Comparison of ENCODE assay signal across 1 cellular context in the genomic region with DNA sequence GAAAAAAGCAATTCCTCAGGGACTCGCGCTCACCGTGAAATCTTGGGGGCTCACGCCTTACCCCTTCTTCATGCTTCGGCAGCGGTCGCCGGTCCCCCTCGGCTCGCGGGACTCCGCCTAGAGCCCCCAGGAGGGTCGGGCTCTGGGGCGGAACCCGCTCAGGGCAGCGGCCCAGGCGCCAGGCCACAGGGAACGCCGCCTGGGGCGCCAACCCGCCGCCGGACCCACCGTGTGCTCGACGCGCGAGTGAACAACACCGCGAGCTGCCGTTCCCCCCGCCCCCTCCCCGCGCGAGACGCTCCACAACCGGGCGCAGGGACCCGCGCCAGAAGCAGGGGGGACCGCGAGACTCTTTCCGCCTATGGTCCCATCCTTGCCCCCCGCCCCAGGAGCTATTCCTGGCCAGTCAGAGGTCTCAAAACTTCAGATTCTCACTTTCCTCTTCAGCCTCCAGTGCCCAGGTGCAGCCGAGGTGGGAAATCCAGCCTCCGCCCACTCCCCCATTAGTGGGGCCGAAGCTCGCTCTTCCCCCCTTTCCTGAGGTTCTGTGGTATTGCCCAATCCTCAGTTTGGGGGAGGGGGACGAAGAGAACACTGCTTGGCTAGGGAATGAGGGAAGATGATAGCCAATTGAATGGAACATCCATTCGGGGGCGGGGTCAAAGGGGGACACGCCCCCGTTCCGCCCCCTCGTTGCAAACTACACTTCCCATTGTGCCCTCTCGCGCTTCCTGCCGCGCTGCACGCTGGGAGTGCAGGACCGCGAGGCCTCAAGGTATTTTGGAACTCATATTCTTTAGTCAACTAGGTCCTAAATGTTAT.
TF ChIP-seq lines count a peak whose summit lies in the region.

A gene (minus strand): TSS at position 265 of the 822 bp plus-strand sequence. CDS start 52,069 bp downstream, outside the sequence.

TF ChIP-seq in HepG2, 621 proteins besides CTCF, POLR2A, EP300 and RAD21 (continued from another document and continues in another):
- TF ChIP-seq, protein P1, sequence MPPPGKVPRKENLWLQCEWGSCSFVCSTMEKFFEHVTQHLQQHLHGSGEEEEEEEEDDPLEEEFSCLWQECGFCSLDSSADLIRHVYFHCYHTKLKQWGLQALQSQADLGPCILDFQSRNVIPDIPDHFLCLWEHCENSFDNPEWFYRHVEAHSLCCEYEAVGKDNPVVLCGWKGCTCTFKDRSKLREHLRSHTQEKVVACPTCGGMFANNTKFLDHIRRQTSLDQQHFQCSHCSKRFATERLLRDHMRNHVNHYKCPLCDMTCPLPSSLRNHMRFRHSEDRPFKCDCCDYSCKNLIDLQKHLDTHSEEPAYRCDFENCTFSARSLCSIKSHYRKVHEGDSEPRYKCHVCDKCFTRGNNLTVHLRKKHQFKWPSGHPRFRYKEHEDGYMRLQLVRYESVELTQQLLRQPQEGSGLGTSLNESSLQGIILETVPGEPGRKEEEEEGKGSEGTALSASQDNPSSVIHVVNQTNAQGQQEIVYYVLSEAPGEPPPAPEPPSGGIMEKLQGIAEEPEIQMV (CRISPR knock-in tag; IDR thresholded peaks at IDR 0.05; ENCODE audit: low read depth) = no peak
- TF ChIP-seq, protein P2, sequence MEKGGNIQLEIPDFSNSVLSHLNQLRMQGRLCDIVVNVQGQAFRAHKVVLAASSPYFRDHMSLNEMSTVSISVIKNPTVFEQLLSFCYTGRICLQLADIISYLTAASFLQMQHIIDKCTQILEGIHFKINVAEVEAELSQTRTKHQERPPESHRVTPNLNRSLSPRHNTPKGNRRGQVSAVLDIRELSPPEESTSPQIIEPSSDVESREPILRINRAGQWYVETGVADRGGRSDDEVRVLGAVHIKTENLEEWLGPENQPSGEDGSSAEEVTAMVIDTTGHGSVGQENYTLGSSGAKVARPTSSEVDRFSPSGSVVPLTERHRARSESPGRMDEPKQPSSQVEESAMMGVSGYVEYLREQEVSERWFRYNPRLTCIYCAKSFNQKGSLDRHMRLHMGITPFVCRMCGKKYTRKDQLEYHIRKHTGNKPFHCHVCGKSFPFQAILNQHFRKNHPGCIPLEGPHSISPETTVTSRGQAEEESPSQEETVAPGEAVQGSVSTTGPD (CRISPR knock-in tag; IDR thresholded peaks at IDR 0.05) = no peak
- TF ChIP-seq, protein P3, sequence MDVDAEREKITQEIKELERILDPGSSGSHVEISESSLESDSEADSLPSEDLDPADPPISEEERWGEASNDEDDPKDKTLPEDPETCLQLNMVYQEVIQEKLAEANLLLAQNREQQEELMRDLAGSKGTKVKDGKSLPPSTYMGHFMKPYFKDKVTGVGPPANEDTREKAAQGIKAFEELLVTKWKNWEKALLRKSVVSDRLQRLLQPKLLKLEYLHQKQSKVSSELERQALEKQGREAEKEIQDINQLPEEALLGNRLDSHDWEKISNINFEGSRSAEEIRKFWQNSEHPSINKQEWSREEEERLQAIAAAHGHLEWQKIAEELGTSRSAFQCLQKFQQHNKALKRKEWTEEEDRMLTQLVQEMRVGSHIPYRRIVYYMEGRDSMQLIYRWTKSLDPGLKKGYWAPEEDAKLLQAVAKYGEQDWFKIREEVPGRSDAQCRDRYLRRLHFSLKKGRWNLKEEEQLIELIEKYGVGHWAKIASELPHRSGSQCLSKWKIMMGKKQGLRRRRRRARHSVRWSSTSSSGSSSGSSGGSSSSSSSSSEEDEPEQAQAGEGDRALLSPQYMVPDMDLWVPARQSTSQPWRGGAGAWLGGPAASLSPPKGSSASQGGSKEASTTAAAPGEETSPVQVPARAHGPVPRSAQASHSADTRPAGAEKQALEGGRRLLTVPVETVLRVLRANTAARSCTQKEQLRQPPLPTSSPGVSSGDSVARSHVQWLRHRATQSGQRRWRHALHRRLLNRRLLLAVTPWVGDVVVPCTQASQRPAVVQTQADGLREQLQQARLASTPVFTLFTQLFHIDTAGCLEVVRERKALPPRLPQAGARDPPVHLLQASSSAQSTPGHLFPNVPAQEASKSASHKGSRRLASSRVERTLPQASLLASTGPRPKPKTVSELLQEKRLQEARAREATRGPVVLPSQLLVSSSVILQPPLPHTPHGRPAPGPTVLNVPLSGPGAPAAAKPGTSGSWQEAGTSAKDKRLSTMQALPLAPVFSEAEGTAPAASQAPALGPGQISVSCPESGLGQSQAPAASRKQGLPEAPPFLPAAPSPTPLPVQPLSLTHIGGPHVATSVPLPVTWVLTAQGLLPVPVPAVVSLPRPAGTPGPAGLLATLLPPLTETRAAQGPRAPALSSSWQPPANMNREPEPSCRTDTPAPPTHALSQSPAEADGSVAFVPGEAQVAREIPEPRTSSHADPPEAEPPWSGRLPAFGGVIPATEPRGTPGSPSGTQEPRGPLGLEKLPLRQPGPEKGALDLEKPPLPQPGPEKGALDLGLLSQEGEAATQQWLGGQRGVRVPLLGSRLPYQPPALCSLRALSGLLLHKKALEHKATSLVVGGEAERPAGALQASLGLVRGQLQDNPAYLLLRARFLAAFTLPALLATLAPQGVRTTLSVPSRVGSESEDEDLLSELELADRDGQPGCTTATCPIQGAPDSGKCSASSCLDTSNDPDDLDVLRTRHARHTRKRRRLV (CRISPR knock-in tag; IDR thresholded peaks at IDR 0.05) = peak; percentile 33; the same call in 1 of the 2 replicates
- TF ChIP-seq ZNF558 (CRISPR knock-in tag; IDR thresholded peaks at IDR 0.05; ENCODE audit: borderline replicate concordance) (no peak; the same call in 1 of the 2 replicates), ZNF234 (CRISPR knock-in tag; conservative IDR thresholded peaks at IDR 0.05) (peak; percentile 62; the same call in 1 of the 2 replicates), ZNF670 (CRISPR knock-in tag; IDR thresholded peaks at IDR 0.05; ENCODE audit: borderline replicate concordance) (no peak), ISX (CRISPR knock-in tag; conservative IDR thresholded peaks at IDR 0.05) (no peak), IRX3 (CRISPR knock-in tag; IDR thresholded peaks at IDR 0.05; ENCODE audit: borderline replicate concordance, low read depth) (peak; percentile 80; the same call in 1 of the 2 replicates), SP2 (CRISPR knock-in tag; IDR thresholded peaks at IDR 0.05) (peak; percentile 43; the same call in 1 of the 2 replicates), CHD2 (IDR thresholded peaks at IDR 0.05; ENCODE audit: low read depth, low read length) (peak; percentile 82), KDM2A (CRISPR knock-in tag; IDR thresholded peaks at IDR 0.05; ENCODE audit: borderline replicate concordance, low read depth) (peak; percentile 78), MBNL3 (CRISPR knock-in tag; conservative IDR thresholded peaks at IDR 0.05) (no peak), RFX3 (CRISPR knock-in tag; IDR thresholded peaks at IDR 0.05) (no peak), ZNF337 (CRISPR knock-in tag; IDR thresholded peaks at IDR 0.05; ENCODE audit: borderline replicate concordance, low read depth) (no peak)
- TF ChIP-seq, protein P4, sequence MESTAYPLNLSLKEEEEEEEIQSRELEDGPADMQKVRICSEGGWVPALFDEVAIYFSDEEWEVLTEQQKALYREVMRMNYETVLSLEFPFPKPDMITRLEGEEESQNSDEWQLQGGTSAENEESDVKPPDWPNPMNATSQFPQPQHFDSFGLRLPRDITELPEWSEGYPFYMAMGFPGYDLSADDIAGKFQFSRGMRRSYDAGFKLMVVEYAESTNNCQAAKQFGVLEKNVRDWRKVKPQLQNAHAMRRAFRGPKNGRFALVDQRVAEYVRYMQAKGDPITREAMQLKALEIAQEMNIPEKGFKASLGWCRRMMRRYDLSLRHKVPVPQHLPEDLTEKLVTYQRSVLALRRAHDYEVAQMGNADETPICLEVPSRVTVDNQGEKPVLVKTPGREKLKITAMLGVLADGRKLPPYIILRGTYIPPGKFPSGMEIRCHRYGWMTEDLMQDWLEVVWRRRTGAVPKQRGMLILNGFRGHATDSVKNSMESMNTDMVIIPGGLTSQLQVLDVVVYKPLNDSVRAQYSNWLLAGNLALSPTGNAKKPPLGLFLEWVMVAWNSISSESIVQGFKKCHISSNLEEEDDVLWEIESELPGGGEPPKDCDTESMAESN (CRISPR knock-in tag; conservative IDR thresholded peaks at IDR 0.05) = no peak
- TF ChIP-seq, protein P5, sequence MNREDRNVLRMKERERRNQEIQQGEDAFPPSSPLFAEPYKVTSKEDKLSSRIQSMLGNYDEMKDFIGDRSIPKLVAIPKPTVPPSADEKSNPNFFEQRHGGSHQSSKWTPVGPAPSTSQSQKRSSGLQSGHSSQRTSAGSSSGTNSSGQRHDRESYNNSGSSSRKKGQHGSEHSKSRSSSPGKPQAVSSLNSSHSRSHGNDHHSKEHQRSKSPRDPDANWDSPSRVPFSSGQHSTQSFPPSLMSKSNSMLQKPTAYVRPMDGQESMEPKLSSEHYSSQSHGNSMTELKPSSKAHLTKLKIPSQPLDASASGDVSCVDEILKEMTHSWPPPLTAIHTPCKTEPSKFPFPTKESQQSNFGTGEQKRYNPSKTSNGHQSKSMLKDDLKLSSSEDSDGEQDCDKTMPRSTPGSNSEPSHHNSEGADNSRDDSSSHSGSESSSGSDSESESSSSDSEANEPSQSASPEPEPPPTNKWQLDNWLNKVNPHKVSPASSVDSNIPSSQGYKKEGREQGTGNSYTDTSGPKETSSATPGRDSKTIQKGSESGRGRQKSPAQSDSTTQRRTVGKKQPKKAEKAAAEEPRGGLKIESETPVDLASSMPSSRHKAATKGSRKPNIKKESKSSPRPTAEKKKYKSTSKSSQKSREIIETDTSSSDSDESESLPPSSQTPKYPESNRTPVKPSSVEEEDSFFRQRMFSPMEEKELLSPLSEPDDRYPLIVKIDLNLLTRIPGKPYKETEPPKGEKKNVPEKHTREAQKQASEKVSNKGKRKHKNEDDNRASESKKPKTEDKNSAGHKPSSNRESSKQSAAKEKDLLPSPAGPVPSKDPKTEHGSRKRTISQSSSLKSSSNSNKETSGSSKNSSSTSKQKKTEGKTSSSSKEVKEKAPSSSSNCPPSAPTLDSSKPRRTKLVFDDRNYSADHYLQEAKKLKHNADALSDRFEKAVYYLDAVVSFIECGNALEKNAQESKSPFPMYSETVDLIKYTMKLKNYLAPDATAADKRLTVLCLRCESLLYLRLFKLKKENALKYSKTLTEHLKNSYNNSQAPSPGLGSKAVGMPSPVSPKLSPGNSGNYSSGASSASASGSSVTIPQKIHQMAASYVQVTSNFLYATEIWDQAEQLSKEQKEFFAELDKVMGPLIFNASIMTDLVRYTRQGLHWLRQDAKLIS (CRISPR knock-in tag; IDR thresholded peaks at IDR 0.05) = no peak
- TF ChIP-seq, protein P6, sequence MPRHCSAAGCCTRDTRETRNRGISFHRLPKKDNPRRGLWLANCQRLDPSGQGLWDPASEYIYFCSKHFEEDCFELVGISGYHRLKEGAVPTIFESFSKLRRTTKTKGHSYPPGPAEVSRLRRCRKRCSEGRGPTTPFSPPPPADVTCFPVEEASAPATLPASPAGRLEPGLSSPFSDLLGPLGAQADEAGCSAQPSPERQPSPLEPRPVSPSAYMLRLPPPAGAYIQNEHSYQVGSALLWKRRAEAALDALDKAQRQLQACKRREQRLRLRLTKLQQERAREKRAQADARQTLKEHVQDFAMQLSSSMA (CRISPR knock-in tag; IDR thresholded peaks at IDR 0.05) = no peak
- TF ChIP-seq, protein P7, sequence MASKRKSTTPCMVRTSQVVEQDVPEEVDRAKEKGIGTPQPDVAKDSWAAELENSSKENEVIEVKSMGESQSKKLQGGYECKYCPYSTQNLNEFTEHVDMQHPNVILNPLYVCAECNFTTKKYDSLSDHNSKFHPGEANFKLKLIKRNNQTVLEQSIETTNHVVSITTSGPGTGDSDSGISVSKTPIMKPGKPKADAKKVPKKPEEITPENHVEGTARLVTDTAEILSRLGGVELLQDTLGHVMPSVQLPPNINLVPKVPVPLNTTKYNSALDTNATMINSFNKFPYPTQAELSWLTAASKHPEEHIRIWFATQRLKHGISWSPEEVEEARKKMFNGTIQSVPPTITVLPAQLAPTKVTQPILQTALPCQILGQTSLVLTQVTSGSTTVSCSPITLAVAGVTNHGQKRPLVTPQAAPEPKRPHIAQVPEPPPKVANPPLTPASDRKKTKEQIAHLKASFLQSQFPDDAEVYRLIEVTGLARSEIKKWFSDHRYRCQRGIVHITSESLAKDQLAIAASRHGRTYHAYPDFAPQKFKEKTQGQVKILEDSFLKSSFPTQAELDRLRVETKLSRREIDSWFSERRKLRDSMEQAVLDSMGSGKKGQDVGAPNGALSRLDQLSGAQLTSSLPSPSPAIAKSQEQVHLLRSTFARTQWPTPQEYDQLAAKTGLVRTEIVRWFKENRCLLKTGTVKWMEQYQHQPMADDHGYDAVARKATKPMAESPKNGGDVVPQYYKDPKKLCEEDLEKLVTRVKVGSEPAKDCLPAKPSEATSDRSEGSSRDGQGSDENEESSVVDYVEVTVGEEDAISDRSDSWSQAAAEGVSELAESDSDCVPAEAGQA (IDR thresholded peaks at IDR 0.05; ENCODE audit: low read depth) = peak; percentile 27; the same call in 1 of the 2 replicates
- TF ChIP-seq, protein P7 (CRISPR knock-in tag; IDR thresholded peaks at IDR 0.05; ENCODE audit: borderline replicate concordance) = no peak
- TF ChIP-seq, protein P8, sequence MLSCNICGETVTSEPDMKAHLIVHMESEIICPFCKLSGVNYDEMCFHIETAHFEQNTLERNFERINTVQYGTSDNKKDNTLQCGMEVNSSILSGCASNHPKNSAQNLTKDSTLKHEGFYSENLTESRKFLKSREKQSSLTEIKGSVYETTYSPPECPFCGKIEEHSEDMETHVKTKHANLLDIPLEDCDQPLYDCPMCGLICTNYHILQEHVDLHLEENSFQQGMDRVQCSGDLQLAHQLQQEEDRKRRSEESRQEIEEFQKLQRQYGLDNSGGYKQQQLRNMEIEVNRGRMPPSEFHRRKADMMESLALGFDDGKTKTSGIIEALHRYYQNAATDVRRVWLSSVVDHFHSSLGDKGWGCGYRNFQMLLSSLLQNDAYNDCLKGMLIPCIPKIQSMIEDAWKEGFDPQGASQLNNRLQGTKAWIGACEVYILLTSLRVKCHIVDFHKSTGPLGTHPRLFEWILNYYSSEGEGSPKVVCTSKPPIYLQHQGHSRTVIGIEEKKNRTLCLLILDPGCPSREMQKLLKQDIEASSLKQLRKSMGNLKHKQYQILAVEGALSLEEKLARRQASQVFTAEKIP (CRISPR knock-in tag; IDR thresholded peaks at IDR 0.05; ENCODE audit: borderline replicate concordance) = no peak
